In the genomic region with DNA sequence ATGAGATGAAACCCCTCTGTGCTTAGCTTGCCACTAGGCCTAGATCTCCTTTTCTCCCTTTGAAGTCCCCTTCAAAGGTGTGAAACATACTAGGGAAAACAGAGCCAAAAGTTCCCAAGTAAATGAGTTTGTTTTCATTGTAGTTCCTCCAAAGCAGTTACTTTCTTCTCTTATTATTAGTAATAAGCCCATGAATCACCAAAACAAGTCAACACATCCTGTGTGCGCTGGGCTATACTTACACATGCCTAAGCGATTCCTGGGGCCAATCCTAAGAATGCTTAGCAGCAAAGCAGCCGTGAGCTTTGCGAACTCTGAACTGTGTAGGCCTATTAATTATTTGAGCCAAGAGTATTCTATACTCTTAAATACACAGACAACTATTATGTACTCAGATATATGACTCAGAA, we compare ENCODE assay signal across 12 cellular contexts. TPM values are rescaled to one million over a fixed set of nuclear protein-coding genes. Genes with fewer than 3 reads are reported as not detected.
DNase-seq lines count a peak whose midpoint lies in the region; ATAC-seq and TF ChIP-seq lines count a peak whose summit lies in the region.
"Had no signal": no experiment of that assay in that cellular context is flagged by ENCODE, and none has a peak within 500 bp of the region (broad histone marks: within the 10 kb centered on the region; RNA-seq: fewer than 3 reads in every experiment).

No MANE protein-coding gene starts in this region.

- H2AFZ ChIP-seq in hepatocyte: no peak overlapping the region

- no peak for TF ChIP-seq POLR2A in stomach (IDR thresholded peaks at IDR 0.05)
- no peak for TF ChIP-seq POLR2A in ovary (IDR thresholded peaks at IDR 0.05)

- in situ Hi-C loops in astrocyte of the spinal cord (cut with HindIII; ENCODE audit: low sequenced_read_pairs): no loop called here

- DNase-seq in HCEC 1CT (peak; percentile 90), astrocyte of the spinal cord (ENCODE audit: low read depth, low spot score) (peak; percentile 71), hepatocyte (ENCODE audit: low spot score) (no peak), stomach (no peak), OCI-M1 (lab: John Stamatoyannopoulos, UW) (no peak), ovary (no peak)
- DNase-seq: amniotic stem cell; Kasumi-1; stimulated activated CD4-positive, alpha-beta T cell treated with anti-CD3 and anti-CD28 coated beads, Interleukin-12 subunit alpha, Interleukin-12 subunit beta, amount 100 ng/mL, for 4 hours; stimulated activated naive CD4-positive, alpha-beta T cell treated with Interleukin-2 at 50 U/mL for 16 hours had no signal

- TF ChIP-seq EP300 in stomach (IDR thresholded peaks at IDR 0.05): no peak
- TF ChIP-seq EP300 in ovary (IDR thresholded peaks at IDR 0.05): no peak

- H4K20me1 ChIP-seq in hepatocyte (ENCODE audit: insufficient read depth, poor library complexity, severe bottlenecking): peaks cover 43% of the 10 kb centered on the region

- no peak for ATAC-seq in HG03354 (IDR thresholded peaks at IDR 0.05; ENCODE audit: poor library complexity, severe bottlenecking, unreplicated experiment)
- no peak for ATAC-seq in HG02938 (IDR thresholded peaks at IDR 0.05; ENCODE audit: unreplicated experiment)

- H3K4me1 ChIP-seq in hepatocyte (ENCODE audit: insufficient read depth) (peaks cover 51% of the 10 kb centered on the region), stomach (peaks cover 24 to 87% (median 65%) of the 10 kb centered on the region in 4 donors), ovary (ENCODE audit: insufficient read depth) (peaks cover 23% of the 10 kb centered on the region)

- H3K4me2 ChIP-seq in hepatocyte: peak overlapping the region; percentile 97

- intact Hi-C loops in stomach (cut with DNase I; ENCODE audit: low total_unique reads): no loop called here
- intact Hi-C loops in ovary (cut with DNase I): loop anchor here in 3 of 4 donors (10.0 kb wide), 2 partner anchors 178 to 598 kb away; no protein-coding TSS in a partner anchor

- H3K27ac ChIP-seq in hepatocyte (peak overlapping the region; percentile 63), stomach (peak overlapping the region; percentile 22 to 72 (median 64)), ovary (no peak overlapping the region)

- no peaks in the 10 kb centered on the region for H3K9me3 ChIP-seq in hepatocyte (ENCODE audit: low read depth)
- no peaks in the 10 kb centered on the region for H3K9me3 ChIP-seq in stomach
- no peaks in the 10 kb centered on the region for H3K9me3 ChIP-seq in ovary

- TF ChIP-seq CTCF in astrocyte of the spinal cord (IDR thresholded peaks at IDR 0.05; ENCODE audit: low read depth, low read length) (no peak), hepatocyte (IDR thresholded peaks at IDR 0.05; ENCODE audit: poor library complexity) (no peak), stomach (IDR thresholded peaks at IDR 0.05) (no peak), ovary (IDR thresholded peaks at IDR 0.05) (no peak)

- peaks cover 88% of the 10 kb centered on the region for H3K79me2 ChIP-seq in hepatocyte

- H3K4me3 ChIP-seq in astrocyte of the spinal cord (ENCODE audit: low read depth, low read length) (no peak overlapping the region), hepatocyte (no peak overlapping the region), stomach (no peak overlapping the region), ovary (no peak overlapping the region)

- WGBS in hepatocyte (ENCODE audit: low lambda C conversion rate, missing lambda C conversion rate): 73% methylated on average over 4 of the region's 4 CpGs
- WGBS in stomach, 5 donors: 49 to 78% (median 54%) methylated on average over 4 of the region's 4 CpGs
- WGBS in ovary, 3 donors: 14 to 45% (median 32%) methylated on average over 4 of the region's 4 CpGs

- H3K36me3 ChIP-seq in hepatocyte (replicated peaks; ENCODE audit: insufficient read depth, low read depth) (no peaks in the 10 kb centered on the region), stomach (peaks cover 27 to 48% (median 37%) of the 10 kb centered on the region in 4 donors), ovary (no peaks in the 10 kb centered on the region)

- no peaks in the 10 kb centered on the region for H3K27me3 ChIP-seq in hepatocyte
- H3K27me3 ChIP-seq in stomach: no peaks in the 10 kb centered on the region
- H3K27me3 ChIP-seq in ovary: no peaks in the 10 kb centered on the region

- no peaks in the 10 kb centered on the region for H3K9me2 ChIP-seq in hepatocyte (replicated peaks; ENCODE audit: insufficient read depth)

RNA-seq across cellular contexts. Expression of a gene that starts 7.6 kb away (rescaled TPM):
- 150 and 151 TPM in 2 replicates for total RNA-seq in hepatocyte
- polyA plus RNA-seq in hepatocyte: 35.9 and 58.8 TPM in 2 replicates
- 100 to 1,000 TPM in 1 of 5 donors, 10 to 100 TPM in 2, 1 to 10 TPM in 2; 3.5 to 136 (median 57.5) TPM for total RNA-seq in stomach
- polyA plus RNA-seq in stomach: 10 to 100 TPM in 1 of 3 donors, 1 to 10 TPM in 2; 6.4 to 18.0 (median 7.7) TPM
- 10 to 100 TPM; 13.2 to 54.7 (median 23.4) TPM for total RNA-seq in ovary
- 10 to 100 TPM; 40.4 to 57.2 TPM for polyA plus RNA-seq in ovary

RNA-seq across cellular contexts. Expression of a gene that starts 52.1 kb away (rescaled TPM):
- total RNA-seq in hepatocyte (216 and 224 TPM in 2 replicates), stomach (100 to 1,000 TPM in 2 of 5 donors, 10 to 100 TPM in 3; 25.7 to 664 (median 94.0) TPM), ovary (10 to 100 TPM; 63.5 to 99.3 (median 88.6) TPM)
- polyA plus RNA-seq in hepatocyte (191 and 226 TPM in 2 replicates), stomach (10 to 100 TPM; 43.7 to 86.9 (median 69.3) TPM), ovary (100 to 1,000 TPM in 1 of 2 donors, 10 to 100 TPM in 1; 80.7 to 159 TPM)

Comparison
In these comparisons a context has a peak if more than half of its experiments do, and no peak if none do; other contexts are left out.
1. DNase-seq: peak in HCEC 1CT (single experiment) and astrocyte of the spinal cord (single experiment); none in hepatocyte (single experiment), stomach (single experiment), OCI-M1 (single experiment) and ovary (0 of 5).
2. H3K27ac ChIP-seq: peak in hepatocyte (single experiment) and stomach (5 of 5); none in ovary (0 of 2).